10 cellular contexts compared by ENCODE assay signal in genomic region chrX:54825716-54826428, GRCh38. TPM values are rescaled to one million over a fixed set of nuclear protein-coding genes. Genes with fewer than 3 reads are reported as not detected.
DNase-seq lines count a peak whose midpoint lies in the region; ATAC-seq and TF ChIP-seq lines count a peak whose summit lies in the region.
"Had no signal": no experiment of that assay in that cellular context is flagged by ENCODE, and none has a peak within 500 bp of the region (broad histone marks: within the 10 kb centered on the region; RNA-seq: fewer than 3 reads in every experiment).

No MANE protein-coding gene starts in this region.

- TF ChIP-seq CTCF in GM23338 (conservative IDR thresholded peaks at IDR 0.05; ENCODE audit: low read depth in 2 of 2) (peak; percentile 14 to 57; a peak in 3 of 4 replicates), fibroblast of mammary gland (conservative IDR thresholded peaks at IDR 0.05; ENCODE audit: control insufficient read depth, insufficient read depth, low read depth, low read length) (no peak), GM13976 (IDR thresholded peaks at IDR 0.05; ENCODE audit: borderline replicate concordance, control extremely low read depth, extremely low read depth, insufficient read depth, missing control alignments) (no peak)

- peaks cover 1% of the 10 kb centered on the region for H3K27me3 Mint-ChIP-seq in GM23338 (ENCODE audit: insufficient read depth, low read depth, poor library complexity)

- peak; percentile 71 for ATAC-seq in GM23338

- H3K27me3 ChIP-seq in GM23338 (ENCODE audit: insufficient read depth) = no peaks in the 10 kb centered on the region

- in situ Hi-C loops in GM13976 (cut with MboI; ENCODE audit: low sequenced_read_pairs, unreplicated experiment) = no loop called here

- no peaks in the 10 kb centered on the region; the same call in 2 of the 3 replicates for H3K36me3 Mint-ChIP-seq in GM23338 (ENCODE audit: low read depth)

- no peaks in the 10 kb centered on the region for H3K9me2 ChIP-seq in GM23338 (ENCODE audit: insufficient read depth)

- no peaks in the 10 kb centered on the region for H3K36me3 ChIP-seq in GM23338 (ENCODE audit: insufficient read depth)
- H3K36me3 ChIP-seq: HAP-1 had no signal

- peaks cover 4% of the 10 kb centered on the region; the same call in 2 of the 3 replicates for H3K4me1 Mint-ChIP-seq in GM23338

- no peaks in the 10 kb centered on the region for H3K4me1 ChIP-seq in GM23338 (ENCODE audit: insufficient read depth)
- H3K4me1 ChIP-seq: HAP-1 had no signal

- H3K27ac ChIP-seq in GM23338 (ENCODE audit: low read depth) = no peak overlapping the region

- no peaks in the 10 kb centered on the region; the same call in 2 of the 3 replicates for H3K9me3 Mint-ChIP-seq in GM23338

- H4K20me1 ChIP-seq in GM23338 (replicated peaks; ENCODE audit: insufficient read depth) = no peaks in the 10 kb centered on the region

- H3K4me3 ChIP-seq in GM23338 (no peak overlapping the region), fibroblast of mammary gland (ENCODE audit: control insufficient read depth, low read depth, low read length) (no peak overlapping the region)
- H3K4me3 ChIP-seq: HAP-1 had no signal

- peak; percentile 58 for DNase-seq in ELF-1 (ENCODE audit: low read depth, low spot score)
- peak; percentile 18 for DNase-seq in GM23338 (ENCODE audit: low spot score)
- peak; percentile 14 to 24 for DNase-seq in activated CD4-positive, alpha-beta T cell treated with anti-CD3 and anti-CD28 coated beads for 4 hours
- DNase-seq in fibroblast of mammary gland (ENCODE audit: low read depth) = peak; percentile 36
- DNase-seq in NCI-H774 (lab: John Stamatoyannopoulos, UW) = no peak
- DNase-seq in effector CD8-positive, alpha-beta T cell (lab: John Stamatoyannopoulos, UW) = no peak
- DNase-seq in GM13976 (ENCODE audit: low spot score) = no peak
- DNase-seq: NCI-H1105 had no signal

- H2AFZ ChIP-seq in GM23338 = no peak overlapping the region

- no peak overlapping the region for H3K4me2 ChIP-seq in GM23338

- H3K4me3 Mint-ChIP-seq in GM23338 = no peak overlapping the region

- no peaks in the 10 kb centered on the region for H3K79me2 ChIP-seq in GM23338 (replicated peaks; ENCODE audit: insufficient read depth)

- no peak overlapping the region for H3K27ac Mint-ChIP-seq in GM23338

- no peaks in the 10 kb centered on the region for H3F3A ChIP-seq in GM23338 (replicated peaks; ENCODE audit: low read depth)

TF ChIP-seq in GM23338, 12 proteins besides CTCF, POLR2A, EP300 and RAD21 (continues in another document):
- no peak for TF ChIP-seq ETS1 (IDR thresholded peaks at IDR 0.05)
- TF ChIP-seq ZNF462 (CRISPR knock-in tag; IDR thresholded peaks at IDR 0.05) = no peak
- no peak for TF ChIP-seq POLR2AphosphoS5 (IDR thresholded peaks at IDR 0.05; ENCODE audit: low read depth)
- TF ChIP-seq REST (IDR thresholded peaks at IDR 0.05; ENCODE audit: unreplicated experiment) = no peak
- TF ChIP-seq ZNF114 (CRISPR knock-in tag; IDR thresholded peaks at IDR 0.05) = no peak
- no peak for TF ChIP-seq NANOG (IDR thresholded peaks at IDR 0.05; ENCODE audit: borderline replicate concordance)
- no peak for TF ChIP-seq EZH2 (IDR thresholded peaks at IDR 0.05; ENCODE audit: low read depth, unreplicated experiment)
- no peak for TF ChIP-seq ZNF331 (CRISPR knock-in tag; IDR thresholded peaks at IDR 0.05; ENCODE audit: low read depth)

RNA-seq across cellular contexts. Expression of gene MAGED2, which starts 18.3 kb away (rescaled TPM):
- total RNA-seq in GM23338 (2014; rRNA removed; shearing (Covaris generic)) = 203 and 236 TPM in 2 replicates
- 90.9 and 96.7 TPM in 2 replicates for polyA plus RNA-seq in GM23338 (2016; fragmentation: Nextera tagmentation; extraction: Ambion mirVana)

RNA-seq across cellular contexts. Expression of gene ITIH6, which starts 27.8 kb away (rescaled TPM):
- not detected in 2 replicates for total RNA-seq in GM23338 (2014; rRNA removed; shearing (Covaris generic))
- not detected in 2 replicates for polyA plus RNA-seq in GM23338 (2016; fragmentation: Nextera tagmentation; extraction: Ambion mirVana)
- total RNA-seq: myocyte had no signal

Comparison
In these comparisons a context has a peak if more than half of its experiments do, and no peak if none do; other contexts are left out.
1. DNase-seq: peak in ELF-1 (single experiment), GM23338 (single experiment), activated CD4-positive, alpha-beta T cell treated with anti-CD3 and anti-CD28 coated beads for 4 hours (2 of 2) and fibroblast of mammary gland (single experiment); none in NCI-H774 (single experiment), effector CD8-positive, alpha-beta T cell (single experiment) and GM13976 (single experiment).
2. CTCF ChIP-seq: peak in GM23338 (2 of 2); none in fibroblast of mammary gland (single experiment) and GM13976 (single experiment).